ENCODE assay signal across 27 cellular contexts in genomic region chr9:28378236-28378635, GRCh38.
"Had no signal": no experiment of that assay in that cellular context is flagged by ENCODE, and none has a peak within 500 bp of the region (broad histone marks: within the 10 kb centered on the region; RNA-seq: fewer than 3 reads in every experiment).

No MANE protein-coding gene starts in this region.

- H3K27ac Mint-ChIP-seq: activated naive CD8-positive, alpha-beta T cell; activated T-helper 2 cell treated with anti-CD3 and anti-CD28 coated beads, Interferon-gamma antibody, Interleukin-2, Interleukin-4, amounts not matched to agents 10 μg/mL and 5 μg/mL and 100 μg/mL, durations not matched to agents 14 hours and 24 hours and 36 hours; immature natural killer cell; natural killer cell treated with Interleukin-12 subunit alpha and Interleukin-12 subunit beta and Interleukin-15 and Interleukin-18, amount 100 ng/mL, for 72 hours; stimulated activated naive CD8-positive, alpha-beta T cell treated with anti-CD3 and anti-CD28 coated beads, Interleukin-15, Interleukin-2, amounts not matched to agents 100 ng/mL and 50 ng/mL, for 24 hours; T-helper 1 cell treated with Interleukin-12 subunit alpha and Interleukin-12 subunit beta and Interleukin-4 antibody, amounts not matched to agents 30 μg/mL and 1 μg/mL, for 36 hours; WTC11 had no signal

- H3K4me3 Mint-ChIP-seq: activated naive CD8-positive, alpha-beta T cell; activated T-cell treated with anti-CD3 and anti-CD28 coated beads, Interleukin-2, amount 50 U/mL, for 4 hours; immature natural killer cell; natural killer cell treated with Interleukin-12 subunit alpha and Interleukin-12 subunit beta and Interleukin-15 and Interleukin-18, amount 100 ng/mL, for 72 hours; stimulated activated naive CD8-positive, alpha-beta T cell treated with anti-CD3 and anti-CD28 coated beads, Interleukin-15, Interleukin-2, amounts not matched to agents 100 ng/mL and 50 ng/mL, for 24 hours; T-helper 1 cell treated with Interleukin-12 subunit alpha and Interleukin-12 subunit beta and Interleukin-4 antibody, amounts not matched to agents 30 μg/mL and 1 μg/mL, for 36 hours; WTC11 had no signal

- ATAC-seq: activated T-cell treated with anti-CD3 and anti-CD28 coated beads, Interleukin-2, amount 50 U/mL, for 4 hours; natural killer cell treated with Interleukin-12 subunit alpha and Interleukin-12 subunit beta and Interleukin-15 and Interleukin-18, amount 100 ng/mL, for 72 hours; WTC11 had no signal

- H3K27me3 ChIP-seq: adrenal gland, colonic mucosa, dorsolateral prefrontal cortex, neutrophil, ovary, right atrium auricular region, thyroid gland had no signal

- DNase-seq: activated CD4-positive, alpha-beta T cell treated with anti-CD3 and anti-CD28 coated beads for 4 hours; activated CD4-positive, alpha-beta T cell treated with anti-CD3 and anti-CD28 coated beads, Interleukin-2, amount 50 U/mL, for 48 hours; activated CD8-positive, alpha-beta memory T cell treated with anti-CD3 and anti-CD28 coated beads, Interleukin-2, amount 50 U/mL, for 48 hours; activated naive CD4-positive, alpha-beta T cell; activated T-cell treated with anti-CD3 and anti-CD28 coated beads, Interleukin-2, amount 50 U/mL, for 4 hours; adrenal gland; colonic mucosa; dorsolateral prefrontal cortex; foreskin fibroblast; immature natural killer cell; left ventricle myocardium inferior; ovary; stimulated activated CD4-positive, alpha-beta T cell treated with anti-CD3 and anti-CD28 coated beads, Interleukin-1b, Interleukin-23, amount 100 ng/mL, for 48 hours; substantia nigra; T1000; thyroid gland had no signal

- H3K27ac ChIP-seq: adrenal gland, colonic mucosa, dorsolateral prefrontal cortex, epithelial cell of prostate, left ventricle myocardium inferior, neutrophil, ovary, prostate gland, right atrium auricular region, thyroid gland had no signal

- H3K9me3 ChIP-seq: adrenal gland, colonic mucosa, left ventricle myocardium inferior, neutrophil, ovary, prostate gland, right atrium auricular region, thyroid gland had no signal

- H3K27me3 Mint-ChIP-seq: activated naive CD8-positive, alpha-beta T cell; natural killer cell treated with Interleukin-12 subunit alpha and Interleukin-12 subunit beta and Interleukin-15 and Interleukin-18, amount 100 ng/mL, for 72 hours; stimulated activated naive CD8-positive, alpha-beta T cell treated with anti-CD3 and anti-CD28 coated beads, Interleukin-15, Interleukin-2, amounts not matched to agents 100 ng/mL and 50 ng/mL, for 24 hours had no signal

- FAIRE-seq: astrocyte had no signal

- H3K4me1 Mint-ChIP-seq: immature natural killer cell had no signal

- H3K36me3 ChIP-seq: adrenal gland, colonic mucosa, left ventricle myocardium inferior, neutrophil, ovary, prostate gland, right atrium auricular region, thyroid gland had no signal

- H3K9me3 Mint-ChIP-seq: WTC11 had no signal

- H3K4me3 ChIP-seq: adrenal gland, colonic mucosa, dorsolateral prefrontal cortex, left ventricle myocardium inferior, ovary, prostate gland, right atrium auricular region, thyroid gland had no signal

- H3K4me1 ChIP-seq: adrenal gland, colonic mucosa, left ventricle myocardium inferior, prostate gland, right atrium auricular region, thyroid gland had no signal

- H3K36me3 Mint-ChIP-seq: activated naive CD8-positive, alpha-beta T cell; immature natural killer cell; natural killer cell treated with Interleukin-12 subunit alpha and Interleukin-12 subunit beta and Interleukin-15 and Interleukin-18, amount 100 ng/mL, for 72 hours; WTC11 had no signal
